ENCODE assay signal across 8 cellular contexts in the genomic region with DNA sequence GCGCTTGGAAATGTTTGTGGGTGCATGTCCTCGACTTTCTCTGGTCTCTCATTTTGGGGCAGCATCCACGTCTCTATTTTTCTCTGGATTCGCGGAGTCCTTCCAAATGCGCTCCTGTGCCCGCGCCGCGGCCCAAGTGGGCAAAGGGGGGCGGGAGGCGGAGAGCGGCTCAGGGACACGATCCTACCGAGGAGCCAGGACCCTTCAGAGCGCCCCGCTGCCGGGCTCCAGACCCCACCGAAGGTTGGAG. TPM values are rescaled to one million over a fixed set of nuclear protein-coding genes. Genes with fewer than 3 reads are reported as not detected.
DNase-seq lines count a peak whose midpoint lies in the region; ATAC-seq, FAIRE-seq and TF ChIP-seq lines count a peak whose summit lies in the region.

No MANE protein-coding gene starts in this region.

- no peak overlapping the region for H3K27ac ChIP-seq in astrocyte (ENCODE audit: low read depth, low read length)

- no peak for TF ChIP-seq CTCF in astrocyte (IDR thresholded peaks at IDR 0.05; ENCODE audit: insufficient read depth, low read depth, low read length)
- TF ChIP-seq CTCF in kidney epithelial cell (IDR thresholded peaks at IDR 0.05; ENCODE audit: insufficient read depth, low read length, poor library complexity, severe bottlenecking) = no peak

- no peak for ATAC-seq in stimulated activated naive CD8-positive, alpha-beta T cell treated with anti-CD3 and anti-CD28 coated beads, Interleukin-15, Interleukin-2, amounts not matched to agents 100 U/mL and 50 U/mL, for 24 hours
- ATAC-seq in GM19023 (IDR thresholded peaks at IDR 0.05; ENCODE audit: unreplicated experiment) = no peak

- H4K20me1 ChIP-seq in astrocyte (ENCODE audit: insufficient read depth, low read length) = peaks cover 4% of the 10 kb centered on the region

- H3K4me3 Mint-ChIP-seq in IgD-negative memory B cell (peak overlapping the region; percentile 84 to 98 (median 94)), astrocyte (ENCODE audit: unreplicated experiment) (peak overlapping the region; percentile 89)

- H3K27me3 ChIP-seq in astrocyte (ENCODE audit: insufficient read depth, low read length) (peaks cover 61% of the 10 kb centered on the region), kidney epithelial cell (ENCODE audit: control insufficient read depth, insufficient read depth, low read length) (peaks cover 32% of the 10 kb centered on the region)

- FAIRE-seq in astrocyte (lab: Jason Lieb, UNC) = no peak

- peak overlapping the region in 2 of 3 donors; percentile 71 to 83 for H3K27ac Mint-ChIP-seq in IgD-negative memory B cell
- no peak overlapping the region for H3K27ac Mint-ChIP-seq in astrocyte (ENCODE audit: unreplicated experiment)

- peak overlapping the region; percentile 67 for H3K4me3 ChIP-seq in astrocyte (ENCODE audit: insufficient read depth, low read depth, low read length)
- H3K4me3 ChIP-seq in kidney epithelial cell (ENCODE audit: low read depth, low read length) = peak overlapping the region; percentile 56

- H3K9me3 ChIP-seq in astrocyte (ENCODE audit: insufficient read depth, low read depth, low read length) = no peaks in the 10 kb centered on the region

- H3K27me3 Mint-ChIP-seq in IgD-negative memory B cell (peaks cover 56% of the 10 kb centered on the region), astrocyte (ENCODE audit: low read depth, unreplicated experiment) (peaks cover 64% of the 10 kb centered on the region)

- no peaks in the 10 kb centered on the region for H3K79me2 ChIP-seq in astrocyte (ENCODE audit: insufficient read depth, low read length)

- H3K4me2 ChIP-seq in astrocyte (ENCODE audit: low read length) = peak overlapping the region; percentile 86

- DNase-seq in astrocyte (ENCODE audit: low read depth) (no peak), kidney epithelial cell (ENCODE audit: low read depth) (no peak), mucosa of gallbladder (ENCODE audit: low spot score) (no peak), DMS 273 treated with DMSO at 0.1 percent for 48 hours (lab: John Stamatoyannopoulos, UW) (no peak), NCI-H345 (lab: John Stamatoyannopoulos, UW) (no peak)
- peak; percentile 13 for DNase-seq in stimulated activated naive CD8-positive, alpha-beta T cell treated with anti-CD3 and anti-CD28 coated beads, Interleukin-15, Interleukin-2, amounts not matched to agents 100 U/mL and 50 U/mL, for 24 hours

- H3K9ac ChIP-seq in astrocyte (ENCODE audit: low read length) = peak overlapping the region; percentile 70

- H3K36me3 ChIP-seq in astrocyte (ENCODE audit: insufficient read depth, low read length) (no peaks in the 10 kb centered on the region), kidney epithelial cell (ENCODE audit: control insufficient read depth, insufficient read depth, low read length) (no peaks in the 10 kb centered on the region)

- H2AFZ ChIP-seq in astrocyte (ENCODE audit: low read depth, low read length) = peak overlapping the region; percentile 72

- H3K9me3 Mint-ChIP-seq in IgD-negative memory B cell (peaks cover 0 to 1% (median 0%) of the 10 kb centered on the region in 3 donors), astrocyte (ENCODE audit: unreplicated experiment) (peaks cover 1% of the 10 kb centered on the region)

- peaks cover 32% of the 10 kb centered on the region for H3K4me1 ChIP-seq in astrocyte (ENCODE audit: insufficient read depth, low read length)

- H3K4me1 Mint-ChIP-seq in IgD-negative memory B cell (peaks cover 12% of the 10 kb centered on the region in 3 donors), astrocyte (ENCODE audit: low read depth, unreplicated experiment) (peaks cover 3% of the 10 kb centered on the region)

- H3K36me3 Mint-ChIP-seq in IgD-negative memory B cell = no peaks in the 10 kb centered on the region
- no peaks in the 10 kb centered on the region for H3K36me3 Mint-ChIP-seq in astrocyte (ENCODE audit: low read depth, unreplicated experiment)

RNA-seq across cellular contexts. Expression of a gene that starts 1.0 kb away (rescaled TPM):
- polyA plus RNA-seq in IgD-negative memory B cell = not detected
- total RNA-seq in astrocyte = 42.8 and 42.9 TPM in 2 replicates
- 94.3 and 134 TPM in 2 replicates for total RNA-seq in kidney epithelial cell
- total RNA-seq in mucosa of gallbladder = 221 TPM
